Comparison of ENCODE assay signal across 19 cellular contexts in the genomic region with DNA sequence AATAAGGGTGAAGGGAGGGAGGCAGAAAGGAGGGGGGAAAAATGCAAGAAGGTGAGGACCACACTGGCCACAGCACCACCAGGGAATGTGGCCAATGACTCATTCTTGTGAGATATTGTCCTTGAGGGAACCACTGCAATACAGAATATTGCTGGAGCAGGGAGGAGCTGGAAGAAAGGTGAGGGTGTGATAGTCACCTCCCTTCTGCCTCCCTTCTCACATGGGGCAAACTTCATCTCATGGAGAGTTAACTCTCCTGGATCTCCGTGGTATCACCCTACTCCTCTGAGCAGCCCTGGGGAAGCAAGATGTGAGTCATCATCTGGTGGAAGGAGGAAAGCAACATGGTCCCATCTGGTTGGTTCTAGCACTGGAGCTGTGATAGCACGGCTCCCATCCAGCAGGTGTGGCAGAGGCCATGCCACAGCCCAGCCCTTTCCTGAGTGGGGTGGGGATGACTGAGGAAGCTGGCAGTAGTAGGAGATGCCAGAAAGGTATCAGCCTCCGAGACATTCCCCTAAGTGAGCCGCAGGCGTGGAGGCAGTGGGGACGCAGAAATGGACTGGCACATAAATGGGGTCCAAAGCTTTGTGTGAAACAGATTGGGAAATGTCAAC.
DNase-seq lines count a peak whose midpoint lies in the region; ATAC-seq, FAIRE-seq and TF ChIP-seq lines count a peak whose summit lies in the region.
"Had no signal": no experiment of that assay in that cellular context is flagged by ENCODE, and none has a peak within 500 bp of the region (broad histone marks: within the 10 kb centered on the region; RNA-seq: fewer than 3 reads in every experiment).

No MANE protein-coding gene starts in this region.

- TF ChIP-seq CTCF in epithelial cell of esophagus (IDR thresholded peaks at IDR 0.05; ENCODE audit: insufficient read depth, low read depth, low read length, missing control alignments) = no peak

- no peaks in the 10 kb centered on the region for H3K27me3 ChIP-seq in small intestine (ENCODE audit: control insufficient read depth in 2 of 2, insufficient read depth in 2 of 2, low read length in 2 of 2)

- 54 to 73% (median 70%) methylated on average over 6 of the region's 6 CpGs for WGBS in small intestine, 3 donors

- ATAC-seq in HG03045 (IDR thresholded peaks at IDR 0.05; ENCODE audit: unreplicated experiment) = no peak
- no peak for ATAC-seq in HG03378 (IDR thresholded peaks at IDR 0.05; ENCODE audit: unreplicated experiment)
- ATAC-seq: Panc1; stimulated activated effector memory CD8-positive, alpha-beta T cell treated with anti-CD3 and anti-CD28 coated beads, Interleukin-12 subunit alpha, Interleukin-12 subunit beta, amount 100 ng/mL, for 72 hours had no signal

- no peaks in the 10 kb centered on the region for H3K36me3 ChIP-seq in small intestine (ENCODE audit: control insufficient read depth in 2 of 2, insufficient read depth in 2 of 2, low read length in 2 of 2)

- peaks cover 0 to 4% of the 10 kb centered on the region in 2 donors for H3K4me1 ChIP-seq in small intestine (ENCODE audit: control insufficient read depth in 2 of 2, insufficient read depth in 1 of 2, low read depth in 1 of 2, low read length in 1 of 2)

- DNase-seq in H54 (ENCODE audit: insufficient read length, low spot score) (no peak), RPMI7951 (ENCODE audit: low read depth) (peak; percentile 57), epithelial cell of esophagus (ENCODE audit: low read depth) (peak; percentile 44), small intestine (peak; percentile 84)
- no peak for DNase-seq in activated CD4-positive, alpha-beta T cell treated with anti-CD3 and anti-CD28 coated beads for 48 hours
- DNase-seq: activated CD4-positive, alpha-beta T cell treated with anti-CD3 and anti-CD28 coated beads for 1 hour; activated naive CD8-positive, alpha-beta T cell treated with anti-CD3 and anti-CD28 coated beads, Interleukin-2, amount 10 ng/mL, durations not matched to agents 7 days and 5 days; CD4-positive, CD25-positive, alpha-beta regulatory T cell; GDM1; HFFc6; NCI-H1694 treated with DMSO at 0.1 percent for 48 hours; NCI-H524 treated with DMSO at 0.1 percent for 48 hours; T-helper 1 cell had no signal

- FAIRE-seq in H54 (lab: Jason Lieb, UNC) (peak; percentile 94), small intestine (lab: Jason Lieb, UNC) (no peak)
- FAIRE-seq: endometrium had no signal

- H3K4me3 ChIP-seq in epithelial cell of esophagus (ENCODE audit: low read length) = no peak overlapping the region
- no peak overlapping the region for H3K4me3 ChIP-seq in small intestine (ENCODE audit: low read depth in 1 of 2, low read length in 2 of 2)

- no peaks in the 10 kb centered on the region for H3K9me3 ChIP-seq in small intestine (ENCODE audit: control insufficient read depth, low read depth)

- H3K27ac ChIP-seq in small intestine (ENCODE audit: low read depth in 1 of 2, low read length in 1 of 2) = peak overlapping the region in 1 of 2 donors; percentile 9
- H3K27ac ChIP-seq: HL-60 had no signal

- TF ChIP-seq POLR2A in H54 (IDR thresholded peaks at IDR 0.05; ENCODE audit: low read depth, low read length) = no peak

Comparison
In these comparisons a context has a peak if more than half of its experiments do, and no peak if none do; other contexts are left out.
1. DNase-seq: peak in RPMI7951 (single experiment), epithelial cell of esophagus (single experiment) and small intestine (single experiment); none in H54 (single experiment) and activated CD4-positive, alpha-beta T cell treated with anti-CD3 and anti-CD28 coated beads for 48 hours (single experiment).